In genomic region chr5:141849371-141850182, GRCh38 we compare ENCODE assay signal across 1 cellular context.
A peak's percentile ranks its signal among the peaks of the same experiment; 100 is the strongest.
TF ChIP-seq lines count a peak whose summit lies in the region.

No MANE protein-coding gene starts in this region.

TF ChIP-seq in A549, 52 proteins besides CTCF, POLR2A, EP300 and RAD21 (continued from another document):
- TF ChIP-seq HDAC2 (IDR thresholded peaks at IDR 0.05) (no peak), GATA3 (IDR thresholded peaks at IDR 0.05; ENCODE audit: borderline replicate concordance) (no peak; the same call in 1 of the 2 replicates), POLR2AphosphoS2 (conservative IDR thresholded peaks at IDR 0.05; ENCODE audit: low read length) (no peak), MAX (IDR thresholded peaks at IDR 0.05) (peak; percentile 19), E2F6 (IDR thresholded peaks at IDR 0.05; ENCODE audit: borderline replicate concordance, low read depth) (peak; percentile 77), JUNB (IDR thresholded peaks at IDR 0.05) (no peak), ATOH8 (CRISPR knock-in tag; IDR thresholded peaks at IDR 0.05; ENCODE audit: low read depth) (no peak)
TF ChIP-seq in A549: peak in this region for 7.
